ENCODE assay signal across 8 cellular contexts in the genomic region with DNA sequence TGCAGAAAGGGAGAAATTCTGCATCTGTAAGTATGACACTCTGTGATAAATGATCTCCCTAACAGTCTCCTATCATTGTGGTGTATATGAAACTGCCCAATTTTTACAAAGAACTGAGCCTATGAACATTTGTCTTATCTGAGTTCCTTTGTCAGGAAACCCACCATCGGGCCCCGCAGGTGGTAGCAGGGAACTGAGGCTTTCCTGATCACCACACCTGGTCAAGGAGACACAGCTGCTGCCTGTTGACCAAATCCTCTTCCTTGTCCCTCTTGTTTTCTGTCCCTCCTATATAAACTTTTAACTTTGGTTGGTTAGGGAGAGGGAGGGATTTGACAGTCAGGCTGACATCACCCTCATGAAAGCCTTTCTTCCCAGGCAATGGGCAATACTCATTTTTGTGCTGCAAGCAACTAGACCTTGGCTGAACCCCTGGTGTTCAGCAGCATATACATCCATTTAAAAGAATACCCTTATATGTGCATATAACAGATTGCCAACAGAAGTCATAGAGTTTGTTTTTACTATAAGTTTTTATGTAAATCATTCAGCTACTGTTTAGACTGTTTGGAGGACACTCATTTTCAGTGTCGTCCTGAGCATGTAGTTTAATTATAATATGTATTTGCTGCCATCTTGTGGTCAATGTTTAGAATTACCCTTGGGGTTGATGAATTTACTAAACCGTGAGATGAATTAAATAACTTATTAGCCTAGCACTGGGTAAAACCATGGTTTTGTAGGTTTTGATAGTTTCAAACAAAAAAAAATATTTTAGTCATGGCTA. TPM values are rescaled to one million over a fixed set of nuclear protein-coding genes. Genes with fewer than 3 reads are reported as not detected.
A peak's percentile ranks its signal among the peaks of the same experiment; 100 is the strongest.
DNase-seq lines count a peak whose midpoint lies in the region; ATAC-seq lines count a peak whose summit lies in the region.

No MANE protein-coding gene starts in this region.

- peak; percentile 90 for ATAC-seq in GM21367 (IDR thresholded peaks at IDR 0.05; ENCODE audit: unreplicated experiment)
- ATAC-seq in HG03520 (IDR thresholded peaks at IDR 0.05; ENCODE audit: unreplicated experiment), result peak; percentile 93
- peak; percentile 54 for ATAC-seq in left colon
- no peak for ATAC-seq in activated naive CD8-positive, alpha-beta T cell treated with anti-CD3 and anti-CD28 coated beads, Interleukin-2, amount 50 U/mL, for 24 hours

- no peaks in the 10 kb centered on the region for H3K4me1 Mint-ChIP-seq in activated naive CD8-positive, alpha-beta T cell treated with anti-CD3 and anti-CD28 coated beads, Interleukin-2, amount 50 U/mL, for 24 hours

- H3K36me3 Mint-ChIP-seq in activated naive CD8-positive, alpha-beta T cell treated with anti-CD3 and anti-CD28 coated beads, Interleukin-2, amount 50 U/mL, for 24 hours (ENCODE audit: low read depth), result no peaks in the 10 kb centered on the region

- no peaks in the 10 kb centered on the region for H3K27me3 Mint-ChIP-seq in activated naive CD8-positive, alpha-beta T cell treated with anti-CD3 and anti-CD28 coated beads, Interleukin-2, amount 50 U/mL, for 24 hours

- DNase-seq in Daoy (ENCODE audit: low read depth) (peak; percentile 21), NCI-H526 treated with DMSO at 0.1 percent for 48 hours (lab: John Stamatoyannopoulos, UW) (peak; percentile 49), T47D (ENCODE audit: low read depth in 1 of 2, low spot score in 1 of 2) (peak; percentile 21 to 81), left colon (no peak), COLO668 (lab: John Stamatoyannopoulos, UW; ENCODE audit: unreplicated experiment) (no peak)
- no peak for DNase-seq in activated naive CD8-positive, alpha-beta T cell treated with anti-CD3 and anti-CD28 coated beads, Interleukin-2, amount 50 U/mL, for 24 hours

- H3K9me3 Mint-ChIP-seq in activated naive CD8-positive, alpha-beta T cell treated with anti-CD3 and anti-CD28 coated beads, Interleukin-2, amount 50 U/mL, for 24 hours, result no peaks in the 10 kb centered on the region

- intact Hi-C loops in left colon (cut with DNase I, micrococcal nuclease), result loop anchor here in 1 of 2 donors (5.0 kb wide), 1 partner anchor 317 kb away; no protein-coding TSS in a partner anchor

- in situ Hi-C loops in T47D (cut with HindIII; ENCODE audit: low pct_unique_long_range_greater_than_20kb, low sequenced_read_pairs), result no loop called here

- no peak overlapping the region for H3K27ac Mint-ChIP-seq in activated naive CD8-positive, alpha-beta T cell treated with anti-CD3 and anti-CD28 coated beads, Interleukin-2, amount 50 U/mL, for 24 hours

- no peak overlapping the region for H3K4me3 Mint-ChIP-seq in activated naive CD8-positive, alpha-beta T cell treated with anti-CD3 and anti-CD28 coated beads, Interleukin-2, amount 50 U/mL, for 24 hours

RNA-seq across cellular contexts. Expression of a gene that starts 17.0 kb away (rescaled TPM):
- total RNA-seq in Daoy (2014; rRNA removed; shearing (Covaris generic)), result not detected in 2 replicates
- not detected for total RNA-seq in left colon

Comparison
In these comparisons a context has a peak if more than half of its experiments do, and no peak if none do; other contexts are left out.
1. DNase-seq: peak in Daoy (single experiment), NCI-H526 treated with DMSO at 0.1 percent for 48 hours (single experiment) and T47D (2 of 2); none in left colon (0 of 2), COLO668 (single experiment) and activated naive CD8-positive, alpha-beta T cell treated with anti-CD3 and anti-CD28 coated beads, Interleukin-2, amount 50 U/mL, for 24 hours (single experiment).